ENCODE assay signal across 9 cellular contexts in the genomic region with DNA sequence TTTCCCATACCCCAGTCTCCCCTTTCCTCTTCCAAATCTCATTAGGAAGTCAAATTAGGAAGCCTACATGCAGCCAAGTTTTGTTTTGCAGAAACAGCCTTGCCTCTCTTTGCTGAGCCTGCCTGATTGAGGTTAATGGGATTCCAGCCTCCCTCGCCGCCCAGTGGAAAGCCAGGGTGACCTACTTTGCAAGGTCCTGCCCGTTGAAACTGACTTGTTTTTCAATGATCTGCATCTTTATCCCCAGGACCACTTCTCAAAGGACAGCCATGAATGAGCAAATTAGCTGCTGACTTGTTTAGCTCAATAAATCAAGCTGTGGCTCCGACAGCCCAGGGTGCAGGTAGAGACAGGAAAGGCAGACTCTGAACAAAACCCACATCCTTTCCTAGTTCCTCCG.
DNase-seq lines count a peak whose midpoint lies in the region; ATAC-seq lines count a peak whose summit lies in the region.
"Had no signal": no experiment of that assay in that cellular context is flagged by ENCODE, and none has a peak within 500 bp of the region (broad histone marks: within the 10 kb centered on the region; RNA-seq: fewer than 3 reads in every experiment).

No MANE protein-coding gene starts in this region.

- H3K4me1 Mint-ChIP-seq in T-helper 2 cell treated with Interferon-gamma antibody and Interleukin-4, amounts not matched to agents 5 μg/mL and 100 μg/mL, for 36 hours (ENCODE audit: low read depth): peaks cover 16% of the 10 kb centered on the region

- no peak overlapping the region for H3K27ac ChIP-seq in substantia nigra (ENCODE audit: low read depth, low read length, poor library complexity, severe bottlenecking)
- H3K27ac ChIP-seq: upper lobe of right lung had no signal

- DNase-seq in Right ventricle myocardium superior: no peak
- no peak for DNase-seq in cardiac septum (ENCODE audit: low spot score)
- no peak for DNase-seq in T-helper 2 cell treated with Interferon-gamma antibody and Interleukin-4, amounts not matched to agents 5 μg/mL and 100 μg/mL, for 36 hours (ENCODE audit: low spot score)
- peak; percentile 76 for DNase-seq in globus pallidus (ENCODE audit: low spot score)
- peak in 37 of 49 donors; percentile 17 to 81 (median 51) for DNase-seq in substantia nigra (lab: John Stamatoyannopoulos, UW)
- no peak for DNase-seq in RKO (ENCODE audit: low spot score)

- H3K27ac Mint-ChIP-seq in T-helper 2 cell treated with Interferon-gamma antibody and Interleukin-4, amounts not matched to agents 5 μg/mL and 100 μg/mL, for 36 hours: no peak overlapping the region

- H3K9me3 Mint-ChIP-seq in T-helper 2 cell treated with Interferon-gamma antibody and Interleukin-4, amounts not matched to agents 5 μg/mL and 100 μg/mL, for 36 hours: no peaks in the 10 kb centered on the region

- H3K36me3 Mint-ChIP-seq in T-helper 2 cell treated with Interferon-gamma antibody and Interleukin-4, amounts not matched to agents 5 μg/mL and 100 μg/mL, for 36 hours (ENCODE audit: low read depth): no peaks in the 10 kb centered on the region

- H3K27me3 Mint-ChIP-seq in T-helper 2 cell treated with Interferon-gamma antibody and Interleukin-4, amounts not matched to agents 5 μg/mL and 100 μg/mL, for 36 hours (ENCODE audit: low read depth): peaks cover 33% of the 10 kb centered on the region

- peak overlapping the region; percentile 39 for H3K4me3 Mint-ChIP-seq in T-helper 2 cell treated with Interferon-gamma antibody and Interleukin-4, amounts not matched to agents 5 μg/mL and 100 μg/mL, for 36 hours

- ATAC-seq in Right ventricle myocardium superior (ENCODE audit: poor library complexity): peak; percentile 58
- ATAC-seq in HG03139 (IDR thresholded peaks at IDR 0.05; ENCODE audit: unreplicated experiment): no peak
- no peak for ATAC-seq in GM18868 (IDR thresholded peaks at IDR 0.05; ENCODE audit: unreplicated experiment)

- intact Hi-C loops in Right ventricle myocardium superior (cut with DNase I): loop anchor here (2.0 to 5.0 kb wide), 2 partner anchors 292 to 471 kb away; no protein-coding TSS in a partner anchor
- intact Hi-C loops in cardiac septum (cut with DNase I): loop anchor here (2.0 to 5.0 kb wide), 2 partner anchors 101 to 476 kb away; no protein-coding TSS in a partner anchor

Comparison
In these comparisons a context has a peak if more than half of its experiments do, and no peak if none do; other contexts are left out.
1. DNase-seq: peak in globus pallidus (single experiment) and substantia nigra (37 of 49); none in Right ventricle myocardium superior (single experiment), cardiac septum (single experiment), T-helper 2 cell treated with Interferon-gamma antibody and Interleukin-4, amounts not matched to agents 5 μg/mL and 100 μg/mL, for 36 hours (single experiment) and RKO (single experiment).